Comparison of ENCODE assay signal across 1 cellular context in the genomic region with DNA sequence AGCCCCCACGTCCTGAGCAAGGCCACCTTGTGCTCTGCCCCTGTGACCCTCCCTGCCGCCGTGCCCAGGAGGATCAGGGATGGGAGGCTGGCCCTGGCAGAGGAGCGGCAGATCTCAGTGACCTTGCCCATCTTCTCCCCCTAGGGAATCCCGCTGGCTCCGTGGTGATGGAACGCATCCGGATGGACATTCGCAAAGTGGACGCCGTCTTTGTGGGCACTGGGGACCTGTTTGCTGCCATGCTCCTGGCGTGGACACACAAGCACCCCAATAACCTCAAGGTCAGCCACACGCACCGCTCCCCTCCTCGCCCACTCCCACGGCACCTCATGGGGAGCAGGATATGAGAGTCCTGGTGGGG.
TF ChIP-seq lines count a peak whose summit lies in the region.

No MANE protein-coding gene starts in this region.

TF ChIP-seq in HepG2, 621 proteins besides CTCF, POLR2A, EP300 and RAD21:
- no peak for TF ChIP-seq ZNF660 (CRISPR knock-in tag; IDR thresholded peaks at IDR 0.05; ENCODE audit: borderline replicate concordance, low read depth)
- no peak for TF ChIP-seq NFIB (CRISPR knock-in tag; IDR thresholded peaks at IDR 0.05; ENCODE audit: borderline replicate concordance)
- 0 out of 2 replicates have a peak, but pooled peaks have one; percentile 20 for TF ChIP-seq HNRNPL (IDR thresholded peaks at IDR 0.05; ENCODE audit: low read depth, low read length)
- peak; percentile 47 for TF ChIP-seq AGO2 (optimal IDR thresholded peaks at IDR 0.05; ENCODE audit: low read depth, low read length)
- no peak for TF ChIP-seq ONECUT2 (CRISPR knock-in tag; IDR thresholded peaks at IDR 0.05)
- TF ChIP-seq ZFP91 (CRISPR knock-in tag; IDR thresholded peaks at IDR 0.05; ENCODE audit: borderline replicate concordance), result 0 out of 2 replicates have a peak, but pooled peaks have one; percentile 29
- TF ChIP-seq MAFF (IDR thresholded peaks at IDR 0.05; ENCODE audit: low read depth, low read length), result no peak
- TF ChIP-seq, protein P1, sequence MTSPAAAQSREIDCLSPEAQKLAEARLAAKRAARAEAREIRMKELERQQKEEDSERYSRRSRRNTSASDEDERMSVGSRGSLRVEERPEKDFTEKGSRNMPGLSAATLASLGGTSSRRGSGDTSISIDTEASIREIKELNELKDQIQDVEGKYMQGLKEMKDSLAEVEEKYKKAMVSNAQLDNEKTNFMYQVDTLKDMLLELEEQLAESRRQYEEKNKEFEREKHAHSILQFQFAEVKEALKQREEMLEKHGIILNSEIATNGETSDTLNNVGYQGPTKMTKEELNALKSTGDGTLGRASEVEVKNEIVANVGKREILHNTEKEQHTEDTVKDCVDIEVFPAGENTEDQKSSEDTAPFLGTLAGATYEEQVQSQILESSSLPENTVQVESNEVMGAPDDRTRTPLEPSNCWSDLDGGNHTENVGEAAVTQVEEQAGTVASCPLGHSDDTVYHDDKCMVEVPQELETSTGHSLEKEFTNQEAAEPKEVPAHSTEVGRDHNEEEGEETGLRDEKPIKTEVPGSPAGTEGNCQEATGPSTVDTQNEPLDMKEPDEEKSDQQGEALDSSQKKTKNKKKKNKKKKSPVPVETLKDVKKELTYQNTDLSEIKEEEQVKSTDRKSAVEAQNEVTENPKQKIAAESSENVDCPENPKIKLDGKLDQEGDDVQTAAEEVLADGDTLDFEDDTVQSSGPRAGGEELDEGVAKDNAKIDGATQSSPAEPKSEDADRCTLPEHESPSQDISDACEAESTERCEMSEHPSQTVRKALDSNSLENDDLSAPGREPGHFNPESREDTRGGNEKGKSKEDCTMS (CRISPR knock-in tag; conservative IDR thresholded peaks at IDR 0.05), result no peak
